ENCODE assay signal across 7 cellular contexts in genomic region chr6:33249732-33250625, GRCh38.
DNase-seq lines count a peak whose midpoint lies in the region; TF ChIP-seq lines count a peak whose summit lies in the region.

No MANE protein-coding gene starts in this region.

- H3K4me3 ChIP-seq in NB4 (ENCODE audit: low read depth, low read length), result peak overlapping the region; percentile 94
- peak overlapping the region; percentile 68 for H3K4me3 ChIP-seq in brain microvascular endothelial cell (ENCODE audit: low read depth, low read length)

- DNase-seq in GM13976 (ENCODE audit: low spot score) (peak; percentile 18), NB4 (ENCODE audit: low read depth) (peak; percentile 58), brain microvascular endothelial cell (peak; percentile 81), kidney glomerular epithelial cell (lab: John Stamatoyannopoulos, UW) (peak; percentile 47), substantia nigra (lab: John Stamatoyannopoulos, UW) (peak in 9 of 49 donors; percentile 14 to 36 (median 19)), NCI-H774 (lab: John Stamatoyannopoulos, UW) (no peak), NCI-H510A treated with DMSO at 0.1 percent for 48 hours (lab: John Stamatoyannopoulos, UW) (no peak)

- H3K36me3 ChIP-seq in brain microvascular endothelial cell (replicated peaks), result no peaks in the 10 kb centered on the region

- TF ChIP-seq CTCF in GM13976 (IDR thresholded peaks at IDR 0.05; ENCODE audit: borderline replicate concordance, control extremely low read depth, extremely low read depth, insufficient read depth, missing control alignments) (no peak), NB4 (IDR thresholded peaks at IDR 0.05; ENCODE audit: low read depth, low read length) (no peak), brain microvascular endothelial cell (IDR thresholded peaks at IDR 0.05; ENCODE audit: low read depth, low read length, missing control alignments) (no peak)

- no peak for TF ChIP-seq POLR2A in NB4 (IDR thresholded peaks at IDR 0.05; ENCODE audit: extremely low read depth, insufficient read length)

- H3K27ac ChIP-seq in brain microvascular endothelial cell (peak overlapping the region; percentile 87), substantia nigra (ENCODE audit: low read depth, low read length, poor library complexity, severe bottlenecking) (peak overlapping the region; percentile 95)

- H3K27me3 ChIP-seq in brain microvascular endothelial cell (replicated peaks), result no peaks in the 10 kb centered on the region

- in situ Hi-C loops in GM13976 (cut with MboI; ENCODE audit: low sequenced_read_pairs, unreplicated experiment), result loop anchor here (25.0 kb wide), 1 partner anchor 238 kb away; the partner anchor contains the start of gene HLA-DOA
- in situ Hi-C loops in brain microvascular endothelial cell (cut with HindIII; ENCODE audit: low pct_ligation_motif_present, low sequenced_read_pairs), result no loop called here

Comparison
In these comparisons a context has a peak if more than half of its experiments do, and no peak if none do; other contexts are left out.
1. DNase-seq: peak in GM13976 (single experiment), NB4 (single experiment), brain microvascular endothelial cell (single experiment) and kidney glomerular epithelial cell (single experiment); none in NCI-H774 (single experiment) and NCI-H510A treated with DMSO at 0.1 percent for 48 hours (single experiment).